ENCODE assay signal across 8 cellular contexts in the genomic region with DNA sequence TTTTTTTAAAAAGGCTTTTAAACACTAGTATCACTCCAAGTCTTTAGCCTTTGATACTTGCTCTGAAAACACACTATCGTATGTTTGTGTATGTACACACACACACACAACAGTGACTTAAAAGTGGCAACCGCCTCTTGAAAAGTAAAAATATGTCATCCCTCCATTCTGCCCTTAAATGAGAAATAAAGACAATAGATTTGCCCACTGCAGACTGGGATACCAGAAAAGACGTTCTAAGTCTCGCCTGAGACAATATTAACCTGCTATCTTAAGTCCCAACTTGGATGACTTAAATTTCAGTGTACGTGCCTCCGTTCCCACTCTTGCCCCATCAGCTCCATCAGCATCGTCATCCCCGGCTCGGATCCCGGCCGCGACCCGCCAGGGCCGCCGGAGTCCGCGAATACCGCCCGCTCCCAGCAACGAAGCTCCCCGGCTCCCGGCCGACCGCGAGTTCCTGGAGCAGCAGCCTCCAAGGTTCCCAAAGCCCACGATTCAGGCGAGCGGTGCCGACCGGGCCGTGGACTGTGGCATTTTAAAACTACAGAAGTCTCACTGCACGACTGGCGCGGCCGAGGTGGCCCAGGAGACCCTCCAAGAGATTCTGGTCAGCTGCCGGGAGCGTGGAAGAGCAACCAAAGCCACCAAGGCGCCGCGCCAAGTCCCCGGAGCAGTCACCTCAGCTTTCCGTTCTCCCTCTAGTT. TPM values are rescaled to one million over a fixed set of nuclear protein-coding genes. Genes with fewer than 3 reads are reported as not detected.
DNase-seq lines count a peak whose midpoint lies in the region; ATAC-seq and TF ChIP-seq lines count a peak whose summit lies in the region.

No MANE protein-coding gene starts in this region.

- no peaks in the 10 kb centered on the region for H3K9me3 Mint-ChIP-seq in CD8-positive, alpha-beta T cell
- no peaks in the 10 kb centered on the region for H3K9me3 Mint-ChIP-seq in stimulated activated effector memory CD8-positive, alpha-beta T cell treated with anti-CD3 and anti-CD28 coated beads, Interleukin-12 subunit alpha, Interleukin-12 subunit beta, amount 100 ng/mL, for 72 hours

- peak overlapping the region; percentile 77 for H2BK5ac ChIP-seq in IMR-90 (ENCODE audit: low read depth, low read length, poor library complexity, severe bottlenecking)

- BruUV-seq in IMR-90 (replicated peaks; lab: Mats Ljungman, UMichigan): no TSS peak

- peak overlapping the region; percentile 86 to 90 for H4K8ac ChIP-seq in IMR-90 (ENCODE audit: low read depth in 2 of 2, low read length in 2 of 2)

- dilution Hi-C loops in IMR-90 (cut with HindIII; ENCODE audit: low sequenced_read_pairs, unreplicated experiment): no loop called here

- H3K27me3 ChIP-seq in CD8-positive, alpha-beta T cell (ENCODE audit: insufficient read depth, low read length): no peaks in the 10 kb centered on the region
- H3K27me3 ChIP-seq in IMR-90 (ENCODE audit: control insufficient read depth, insufficient read depth, low read length) (no peaks in the 10 kb centered on the region), duodenal mucosa (ENCODE audit: control insufficient read depth in 1 of 2, insufficient read depth in 2 of 2, low read length in 2 of 2) (no peaks in the 10 kb centered on the region), lung (ENCODE audit: control insufficient read depth, insufficient read depth) (no peaks in the 10 kb centered on the region)

- 0% methylated on average over 2 of the region's 42 CpGs; no CpG with 5 or more reads in 1 of the 2 experiments for WGBS in IMR-90 (ENCODE audit: extremely low coverage in 2 of 2, insufficient read length in 1 of 2), 2 experiments
- WGBS in lung, 2 donors: 0% methylated on average over 42 of the region's 42 CpGs

- TF ChIP-seq RAD21 in IMR-90 (IDR thresholded peaks at IDR 0.05; ENCODE audit: low read length): no peak

- H2AK5ac ChIP-seq in IMR-90 (ENCODE audit: low read depth, low read length): no peak overlapping the region

- H3K27ac ChIP-seq in CD8-positive, alpha-beta T cell (ENCODE audit: low read depth, low read length): peak overlapping the region; percentile 90
- H3K27ac ChIP-seq in IMR-90 (ENCODE audit: insufficient read depth, low read length): peak overlapping the region; percentile 76
- peak overlapping the region; percentile 95 for H3K27ac ChIP-seq in duodenal mucosa (ENCODE audit: low read depth, low read length)
- H3K27ac ChIP-seq in lung (ENCODE audit: low read depth in 1 of 2, low read length in 1 of 2): peak overlapping the region; percentile 97 to 98

- peak overlapping the region; percentile 94 for H3K23ac ChIP-seq in IMR-90 (ENCODE audit: low read depth, low read length)

- peak overlapping the region; percentile 52; the same call in 1 of the 2 replicates for H4K5ac ChIP-seq in IMR-90 (ENCODE audit: low read depth, low read length)

- H3K27ac Mint-ChIP-seq in CD8-positive, alpha-beta T cell: peak overlapping the region; percentile 97
- peak overlapping the region; percentile 100 for H3K27ac Mint-ChIP-seq in stimulated activated effector memory CD8-positive, alpha-beta T cell treated with anti-CD3 and anti-CD28 coated beads, Interleukin-12 subunit alpha, Interleukin-12 subunit beta, amount 100 ng/mL, for 72 hours

- H4K20me1 ChIP-seq in IMR-90 (ENCODE audit: insufficient read depth, low read length): 0 out of 2 replicates have a peak, but pooled peaks cover 2% of the 10 kb centered on the region

- POLR2A ChIA-PET in CD8-positive, alpha-beta T cell (lab: Charles Lee): interaction anchor here (0.9 to 5.1 kb wide), 9 partner anchors 17 to 645 kb away, joined by 3 to 44 read pairs (median 10); partner anchors contain the start of genes SCAF11 and SLC38A1
- POLR2A ChIA-PET in IMR-90 (lab: Charles Lee; ENCODE audit: unreplicated experiment): interaction anchor here (0.6 to 1.5 kb wide), 2 partner anchors 94 to 183 kb away, joined by 3 to 5 read pairs; no protein-coding TSS in a partner anchor

- in situ Hi-C loops in IMR-90 (cut with MboI; ENCODE audit: low sequenced_read_pairs): no loop called here

- peak overlapping the region; percentile 91 for H2AFZ ChIP-seq in IMR-90 (replicated peaks; ENCODE audit: low read length, poor library complexity)

- H3K9me1 ChIP-seq in IMR-90 (ENCODE audit: insufficient read depth, low read length): no peaks in the 10 kb centered on the region

- no peaks in the 10 kb centered on the region for H3K9me3 ChIP-seq in CD8-positive, alpha-beta T cell (ENCODE audit: low read length)
- H3K9me3 ChIP-seq in IMR-90 (ENCODE audit: control insufficient read depth, insufficient read depth, low read length) (no peaks in the 10 kb centered on the region), duodenal mucosa (ENCODE audit: control insufficient read depth in 1 of 2, low read length in 2 of 2) (no peaks in the 10 kb centered on the region), lung (ENCODE audit: control insufficient read depth in 2 of 2, insufficient read depth in 1 of 2, low read length in 1 of 2) (no peaks in the 10 kb centered on the region)

- peaks cover 10 to 18% of the 10 kb centered on the region in 2 experiments for H3K79me1 ChIP-seq in IMR-90 (ENCODE audit: low read depth in 1 of 2, low read length in 2 of 2)

- H3K36me3 ChIP-seq in CD8-positive, alpha-beta T cell (ENCODE audit: insufficient read depth, low read length): no peaks in the 10 kb centered on the region
- H3K36me3 ChIP-seq in IMR-90 (ENCODE audit: control insufficient read depth, insufficient read depth, low read length) (no peaks in the 10 kb centered on the region), duodenal mucosa (ENCODE audit: control insufficient read depth in 1 of 2, insufficient read depth in 2 of 2, low read length in 2 of 2) (no peaks in the 10 kb centered on the region), lung (ENCODE audit: control insufficient read depth in 2 of 2, insufficient read depth in 2 of 2, low read length in 2 of 2) (no peaks in the 10 kb centered on the region)

- no peak for TF ChIP-seq POLR2A in IMR-90 (IDR thresholded peaks at IDR 0.05; ENCODE audit: low read depth, low read length)

- peak overlapping the region; percentile 71 for H2AK9ac ChIP-seq in IMR-90 (replicated peaks; ENCODE audit: low read depth, low read length, poor library complexity)

- peak in 3 of 7 experiments; percentile 12 to 21 (median 15) for DNase-seq in CD8-positive, alpha-beta T cell
- peak; percentile 21 for DNase-seq in IMR-90
- peak; percentile 53 for DNase-seq in lung (ENCODE audit: low spot score)
- DNase-seq in stimulated activated effector memory CD8-positive, alpha-beta T cell treated with anti-CD3 and anti-CD28 coated beads, Interleukin-12 subunit alpha, Interleukin-12 subunit beta, amount 100 ng/mL, for 72 hours (ENCODE audit: low spot score in 2 of 2): peak in 1 of 2 donors; percentile 24

- H3K27me3 Mint-ChIP-seq in CD8-positive, alpha-beta T cell (ENCODE audit: low read depth): no peaks in the 10 kb centered on the region

- peak overlapping the region; percentile 95 for H4K91ac ChIP-seq in IMR-90 (ENCODE audit: insufficient read depth, low read depth, low read length)

- CTCF ChIA-PET in CD8-positive, alpha-beta T cell (lab: Charles Lee): interaction anchor here (1.0 to 4.4 kb wide), 12 partner anchors 9 to 182 kb away, joined by 3 to 35 read pairs (median 4); no protein-coding TSS in a partner anchor
- CTCF ChIA-PET in IMR-90 (lab: Yijun Ruan, JAX): interaction anchor here (0.6 to 7.4 kb wide), 7 partner anchors 12 to 183 kb away, joined by 3 to 43 read pairs (median 4); no protein-coding TSS in a partner anchor

- peaks cover 37% of the 10 kb centered on the region for H3K36me3 Mint-ChIP-seq in CD8-positive, alpha-beta T cell
- peaks cover 58% of the 10 kb centered on the region for H3K36me3 Mint-ChIP-seq in stimulated activated effector memory CD8-positive, alpha-beta T cell treated with anti-CD3 and anti-CD28 coated beads, Interleukin-12 subunit alpha, Interleukin-12 subunit beta, amount 100 ng/mL, for 72 hours

- peaks cover 30% of the 10 kb centered on the region for H3K4me1 ChIP-seq in CD8-positive, alpha-beta T cell (ENCODE audit: insufficient read depth, low read length)
- H3K4me1 ChIP-seq in IMR-90 (ENCODE audit: control insufficient read depth, insufficient read depth, low read length) (no peaks in the 10 kb centered on the region), duodenal mucosa (ENCODE audit: control insufficient read depth in 1 of 2, insufficient read depth in 2 of 2, low read length in 2 of 2) (peaks cover 11 to 21% of the 10 kb centered on the region in 2 donors), lung (ENCODE audit: control insufficient read depth in 2 of 2, insufficient read depth in 2 of 2, low read length in 2 of 2) (peaks cover 4 to 5% of the 10 kb centered on the region in 2 donors)

- H3K4me1 Mint-ChIP-seq in CD8-positive, alpha-beta T cell (ENCODE audit: low read depth): peaks cover 30% of the 10 kb centered on the region
- H3K4me1 Mint-ChIP-seq in stimulated activated effector memory CD8-positive, alpha-beta T cell treated with anti-CD3 and anti-CD28 coated beads, Interleukin-12 subunit alpha, Interleukin-12 subunit beta, amount 100 ng/mL, for 72 hours: peaks cover 20% of the 10 kb centered on the region

- H3K4me2 ChIP-seq in IMR-90 (ENCODE audit: low read depth, low read length): peak overlapping the region; percentile 100

- H3K4ac ChIP-seq in IMR-90 (ENCODE audit: low read depth, low read length): peak overlapping the region; percentile 87

- ATAC-seq in CD8-positive, alpha-beta T cell: no peak
- ATAC-seq in IMR-90 (ENCODE audit: low read depth): no peak
- ATAC-seq in lung (ENCODE audit: insufficient read depth, low FRiP score): no peak
- no peak for ATAC-seq in stimulated activated effector memory CD8-positive, alpha-beta T cell treated with anti-CD3 and anti-CD28 coated beads, Interleukin-12 subunit alpha, Interleukin-12 subunit beta, amount 100 ng/mL, for 72 hours
- no peak for ATAC-seq in GM21723 (IDR thresholded peaks at IDR 0.05; ENCODE audit: unreplicated experiment)
- ATAC-seq in HG03025 (IDR thresholded peaks at IDR 0.05; ENCODE audit: low FRiP score, unreplicated experiment): no peak

- H2BK20ac ChIP-seq in IMR-90 (ENCODE audit: low read depth, low read length): no peak overlapping the region

- TF ChIP-seq CTCF in CD8-positive, alpha-beta T cell (IDR thresholded peaks at IDR 0.05): no peak
- no peak for TF ChIP-seq CTCF in IMR-90 (conservative IDR thresholded peaks at IDR 0.05; ENCODE audit: low read depth, low read length)
- TF ChIP-seq CTCF in WI38 (IDR thresholded peaks at IDR 0.05; ENCODE audit: low read depth, low read length): no peak
- no peak for TF ChIP-seq CTCF in lung (IDR thresholded peaks at IDR 0.05; ENCODE audit: control extremely low read depth, extremely low read depth)

- H2BK120ac ChIP-seq in IMR-90 (ENCODE audit: low read depth, low read length): peak overlapping the region; percentile 90

- peak overlapping the region; percentile 88 for H3K9ac ChIP-seq in IMR-90 (ENCODE audit: low read depth, low read length)
- H3K9ac ChIP-seq in duodenal mucosa (ENCODE audit: low read depth in 1 of 2, low read length in 2 of 2): peak overlapping the region; percentile 67 to 93

- peak overlapping the region; percentile 95 for H3K14ac ChIP-seq in IMR-90 (replicated peaks; ENCODE audit: low read depth, low read length)

- H2BK15ac ChIP-seq in IMR-90 (ENCODE audit: low read depth, low read length): no peak overlapping the region

- intact Hi-C loops in CD8-positive, alpha-beta T cell (cut with DNase I, micrococcal nuclease): loop anchor here (1.0 to 10.0 kb wide), 5 partner anchors 71 to 541 kb away; partner anchors contain the start of genes ANO6 (in 1 of the 2) and SLC38A1 (in 1 of the 2)
- intact Hi-C loops in IMR-90 (cut with micrococcal nuclease): loop anchor here (1.0 to 5.0 kb wide), 6 partner anchors 54 to 556 kb away; no protein-coding TSS in a partner anchor

- peak overlapping the region; percentile 70 for H3K18ac ChIP-seq in IMR-90 (ENCODE audit: low read depth, low read length)

- H3K4me3 ChIP-seq in CD8-positive, alpha-beta T cell (ENCODE audit: low read depth, low read length): peak overlapping the region; percentile 85
- H3K4me3 ChIP-seq in IMR-90 (ENCODE audit: insufficient read depth, low read depth, low read length) (peak overlapping the region; percentile 69), WI38 (ENCODE audit: low read depth, low read length) (peak overlapping the region; percentile 82), duodenal mucosa (ENCODE audit: low read depth in 1 of 2, low read length in 2 of 2) (peak overlapping the region; percentile 91 to 93), lung (peak overlapping the region; percentile 84)

- peak overlapping the region; percentile 98 for H3K56ac ChIP-seq in IMR-90 (ENCODE audit: extremely low read depth, insufficient read depth, low read length)

- peak overlapping the region; percentile 96 for H3K4me3 Mint-ChIP-seq in CD8-positive, alpha-beta T cell
- H3K4me3 Mint-ChIP-seq in stimulated activated effector memory CD8-positive, alpha-beta T cell treated with anti-CD3 and anti-CD28 coated beads, Interleukin-12 subunit alpha, Interleukin-12 subunit beta, amount 100 ng/mL, for 72 hours: peak overlapping the region; percentile 89

RNA-seq across cellular contexts. Expression of gene ARID2, which starts 2.8 kb away (rescaled TPM):
- total RNA-seq in CD8-positive, alpha-beta T cell: 10 to 100 TPM; 47.9 to 49.7 TPM
- 27.5 and 28.1 TPM in 2 replicates for total RNA-seq in IMR-90 (2012; rRNA removed)
- polyA plus RNA-seq in IMR-90 (2012; rRNA removed): 5.2 and 5.4 TPM in 2 replicates
- polyA plus RNA-seq in IMR-90 (2012; cell fraction: cytosol; rRNA removed): 1.0 and 5.4 TPM in 2 replicates
- 2.7 and 13.5 TPM in 2 replicates for polyA plus RNA-seq in IMR-90 (2012; cell fraction: nucleus; rRNA removed; ENCODE audit: low replicate concordance)
- total RNA-seq in lung: 10 to 100 TPM; 27.0 to 79.2 TPM
- polyA plus RNA-seq in lung: 1 to 10 TPM; 5.3 to 8.0 TPM
